ENCODE assay signal across 23 cellular contexts in genomic region chr10:73517166-73517888, GRCh38. TPM values are rescaled to one million over a fixed set of nuclear protein-coding genes. Genes with fewer than 3 reads are reported as not detected.
DNase-seq lines count a peak whose midpoint lies in the region; ATAC-seq, FAIRE-seq and TF ChIP-seq lines count a peak whose summit lies in the region.
"Had no signal": no experiment of that assay in that cellular context is flagged by ENCODE, and none has a peak within 500 bp of the region (broad histone marks: within the 10 kb centered on the region; RNA-seq: fewer than 3 reads in every experiment).

No MANE protein-coding gene starts in this region.

- TF ChIP-seq POLR2A in HepG2 (IDR thresholded peaks at IDR 0.05; ENCODE audit: insufficient read depth in 1 of 2, low read depth in 2 of 2, low read length in 2 of 2) (no peak), right lobe of liver (IDR thresholded peaks at IDR 0.05) (no peak), K562 (conservative IDR thresholded peaks at IDR 0.05) (no peak)

- TF ChIP-seq RAD21 in HepG2 (CRISPR knock-in tag; IDR thresholded peaks at IDR 0.05) = no peak
- peak; percentile 12 to 13; a peak in 1 of 4 replicates for TF ChIP-seq RAD21 in K562 (CRISPR knock-in tag; conservative IDR thresholded peaks at IDR 0.05 in 1 of 2, IDR thresholded peaks at IDR 0.05 in 1 of 2)

- TF ChIP-seq EP300 in HepG2 (IDR thresholded peaks at IDR 0.05; ENCODE audit: low read depth in 2 of 2, low read length in 2 of 2) (no peak), HepG2 (CRISPR knock-in tag; IDR thresholded peaks at IDR 0.05; ENCODE audit: borderline replicate concordance) (no peak), K562 (IDR thresholded peaks at IDR 0.05; ENCODE audit: low read length) (peak; percentile 72; the same call in 1 of the 2 replicates)

- H3K9ac ChIP-seq in HepG2 (ENCODE audit: insufficient read depth, low read depth, low read length) = no peak overlapping the region
- peak overlapping the region; percentile 8; a peak in 3 of 4 replicates for H3K9ac ChIP-seq in K562 (ENCODE audit: insufficient read depth in 1 of 2, low read depth in 2 of 2, low read length in 2 of 2)

- DNase-seq in HepG2 (ENCODE audit: low spot score) (no peak), right lobe of liver (no peak), K562 (ENCODE audit: extremely low read depth in 1 of 4, low spot score in 3 of 4) (peak; percentile 77 to 83 (median 80)), left lung (no peak), NCI-H446 treated with DMSO at 0.1 percent for 48 hours (lab: John Stamatoyannopoulos, UW) (no peak), HuH-7 (ENCODE audit: low spot score) (no peak), DMS 273 treated with DMSO at 0.1 percent for 48 hours (lab: John Stamatoyannopoulos, UW) (no peak)
- DNase-seq: activated CD4-positive, CD25-positive, alpha-beta regulatory T cell treated with anti-CD3 and anti-CD28 coated beads, Interleukin-2, amount 50 U/mL, for 72 hours; activated naive CD4-positive, alpha-beta T cell treated with Interleukin-2 at 50 U/mL for 16 hours; CD8-positive, alpha-beta memory T cell; Karpas-422; left ventricle myocardium inferior; natural killer cell; NCI-H1436 treated with DMSO at 0.1 percent for 48 hours; Right ventricle myocardium superior; stimulated activated naive CD8-positive, alpha-beta T cell treated with anti-CD3 and anti-CD28 coated beads, Interleukin-15, amount 100 ng/mL, for 72 hours; T-helper 2 cell had no signal

- no peaks in the 10 kb centered on the region for H3K9me1 ChIP-seq in K562 (ENCODE audit: control insufficient read depth, insufficient read depth, low read length)

- H4K20me1 ChIP-seq in HepG2 (ENCODE audit: insufficient read depth, low read length) (no peaks in the 10 kb centered on the region), K562 (replicated peaks; ENCODE audit: control insufficient read depth, insufficient read depth, low read length) (no peaks in the 10 kb centered on the region)

- H3K9me3 ChIP-seq in HepG2 (ENCODE audit: low read length) (no peaks in the 10 kb centered on the region), right lobe of liver (no peaks in the 10 kb centered on the region), K562 (replicated peaks; ENCODE audit: control insufficient read depth, insufficient read depth, low read depth, low read length) (no peaks in the 10 kb centered on the region), left lung (no peaks in the 10 kb centered on the region)
- H3K9me3 ChIP-seq: left ventricle myocardium inferior had no signal

- intact Hi-C loops in HepG2 (cut with micrococcal nuclease; ENCODE audit: unreplicated experiment) (no loop called here), right lobe of liver (cut with DNase I) (no loop called here), K562 (cut with micrococcal nuclease) (no loop called here), left lung (cut with DNase I) (no loop called here)

- H3K36me3 ChIP-seq in HepG2 (replicated peaks in 1 of 2; ENCODE audit: control insufficient read depth in 1 of 2, insufficient read depth in 2 of 2, low read length in 2 of 2) (peaks cover 21 to 38% of the 10 kb centered on the region in 2 experiments; a peak in 4 of 5 replicates), right lobe of liver (no peaks in the 10 kb centered on the region), K562 (ENCODE audit: control insufficient read depth, insufficient read depth, low read length) (peaks cover 17% of the 10 kb centered on the region; the same call in 2 of the 3 replicates), left lung (peaks cover 0 to 73% of the 10 kb centered on the region in 2 donors)

- BruUV-seq in HepG2 (replicated peaks; lab: Mats Ljungman, UMichigan) = TSS peak; percentile 42
- BruUV-seq in K562 (replicated peaks; lab: Mats Ljungman, UMichigan) = TSS peak; percentile 26

- H3K27ac ChIP-seq in HepG2 (ENCODE audit: extremely low read length, insufficient read depth, low read length) (no peak overlapping the region), right lobe of liver (no peak overlapping the region), K562 (ENCODE audit: extremely low read depth, low read depth, low read length) (peak overlapping the region; percentile 41; the same call in 2 of the 3 replicates), left lung (no peak overlapping the region)
- H3K27ac ChIP-seq: HL-60, left ventricle myocardium inferior had no signal

- WGBS in HepG2 (ENCODE audit: low lambda C conversion rate) = 88% methylated on average over 4 of the region's 4 CpGs
- WGBS in right lobe of liver (ENCODE audit: insufficient coverage, low coverage, low lambda C conversion rate, missing lambda C conversion rate) = 100% methylated on average over 2 of the region's 4 CpGs
- 4% methylated on average over 4 of the region's 4 CpGs for WGBS in K562 (ENCODE audit: insufficient coverage, low coverage, missing lambda C conversion rate)

- H3K4me2 ChIP-seq in HepG2 (ENCODE audit: low read depth, low read length) = no peak overlapping the region
- peak overlapping the region; percentile 50 for H3K4me2 ChIP-seq in K562 (ENCODE audit: insufficient read depth, low read length)
- H3K4me2 ChIP-seq: GM23338 had no signal

- H3K4me1 ChIP-seq in HepG2 (ENCODE audit: insufficient read depth, low read length) (no peaks in the 10 kb centered on the region), right lobe of liver (no peaks in the 10 kb centered on the region), K562 (replicated peaks in 1 of 2; ENCODE audit: control insufficient read depth in 2 of 2, insufficient read depth in 2 of 2, low read length in 2 of 2) (peaks cover 7 to 20% of the 10 kb centered on the region in 2 experiments), left lung (no peaks in the 10 kb centered on the region)
- H3K4me1 ChIP-seq: left ventricle myocardium inferior had no signal

- H3K27me3 ChIP-seq in HepG2 (ENCODE audit: control insufficient read depth in 1 of 2, insufficient read depth in 2 of 2, low read length in 2 of 2) (no peaks in the 10 kb centered on the region), right lobe of liver (no peaks in the 10 kb centered on the region), K562 (ENCODE audit: control insufficient read depth in 2 of 2, insufficient read depth in 2 of 2, low read length in 2 of 2) (no peaks in the 10 kb centered on the region), left lung (no peaks in the 10 kb centered on the region)

- POLR2A ChIA-PET in HepG2 (lab: Yijun Ruan, JAX) (interaction anchor here (1.1 kb wide), 1 partner anchor 22 kb away, joined by 3 read pairs; no protein-coding TSS in a partner anchor), K562 (lab: Yijun Ruan, JAX) (interaction anchor here (0.7 to 1.4 kb wide), 8 partner anchors 8 to 224 kb away, joined by 3 to 6 read pairs (median 3); no protein-coding TSS in a partner anchor)

- no peak overlapping the region for H3K4me3 ChIP-seq in HepG2 (replicated peaks in 1 of 3; ENCODE audit: insufficient read depth in 1 of 3, low read depth in 2 of 3, low read length in 3 of 3)
- H3K4me3 ChIP-seq in right lobe of liver = no peak overlapping the region
- H3K4me3 ChIP-seq in K562 = no peak overlapping the region
- H3K4me3 ChIP-seq in left lung = no peak overlapping the region
- H3K4me3 ChIP-seq: GM23338, left ventricle myocardium inferior had no signal

- FAIRE-seq in HepG2 (lab: Jason Lieb, UNC) (no peak), K562 (lab: Jason Lieb, UNC) (peak; percentile 77)
- FAIRE-seq: G401.6, GM12891, urothelium cell line had no signal

- H2AFZ ChIP-seq in HepG2 (ENCODE audit: low read length) (no peak overlapping the region), K562 (ENCODE audit: low read depth, low read length) (peak overlapping the region; percentile 61)
- H2AFZ ChIP-seq: GM23338 had no signal

- CTCF ChIA-PET in HepG2 (lab: Yijun Ruan, JAX; ENCODE audit: low intra/inter-chr PET ratio, low total read pairs) (no interaction called here), K562 (lab: Yijun Ruan, JAX; ENCODE audit: low intra/inter-chr PET ratio) (no interaction called here)

- no peaks in the 10 kb centered on the region for H3K79me2 ChIP-seq in HepG2 (ENCODE audit: insufficient read depth, low read length)
- no peaks in the 10 kb centered on the region for H3K79me2 ChIP-seq in K562 (ENCODE audit: control insufficient read depth, insufficient read depth, low read length)

- no peak for ATAC-seq in HepG2
- no peak for ATAC-seq in right lobe of liver
- ATAC-seq in K562 = peak; percentile 92
- ATAC-seq in left lung = peak; percentile 73
- no peak for ATAC-seq in GM18873 (IDR thresholded peaks at IDR 0.05; ENCODE audit: low FRiP score, unreplicated experiment)
- ATAC-seq: GM23338; natural killer cell; stimulated activated naive CD8-positive, alpha-beta T cell treated with anti-CD3 and anti-CD28 coated beads, Interleukin-15, amount 100 ng/mL, for 72 hours had no signal

- TF ChIP-seq CTCF in HepG2 (CRISPR knock-in tag; IDR thresholded peaks at IDR 0.05) = no peak
- TF ChIP-seq CTCF in right lobe of liver (IDR thresholded peaks at IDR 0.05) = no peak
- TF ChIP-seq CTCF in K562 (IDR thresholded peaks at IDR 0.05 in 2 of 3, conservative IDR thresholded peaks at IDR 0.05 in 1 of 3; ENCODE audit: insufficient read depth in 2 of 3, low read depth in 1 of 3, low read length in 3 of 3) = no peak
- TF ChIP-seq CTCF in left lung (IDR thresholded peaks at IDR 0.05) = no peak

- in situ Hi-C loops in HepG2 (cut with HindIII; ENCODE audit: extremely low pct_ligation_motif_present, low pct_unique_long_range_greater_than_20kb) (no loop called here), K562 (cut with MboI) (no loop called here)

RNA-seq across cellular contexts. Expression of gene PPP3CB, which starts 21.5 kb away (rescaled TPM):
- total RNA-seq in HepG2 (2016; rRNA removed; fragmentation: Illumina TruSeq; extraction: Trizol) (8.7 and 18.5 TPM in 2 replicates), right lobe of liver (10 to 100 TPM; 10.9 to 13.6 (median 13.5) TPM), K562 (2014; rRNA removed) (9.6 and 9.9 TPM in 2 replicates), K562 (2014; rRNA removed; fragmentation: Illumina TruSeq; extraction: Trizol) (19.0 and 20.1 TPM in 2 replicates), K562 (2015; rRNA removed; fragmentation: Illumina TruSeq; extraction: Trizol) (15.6 and 16.0 TPM in 2 replicates), K562 (2021) (25.6 and 26.8 TPM in 2 replicates), left lung (10 to 100 TPM; 32.3 to 39.7 TPM)
- total RNA-seq in HepG2 (2016; cell fraction: cytosol; rRNA removed; fragmentation: Illumina TruSeq; extraction: Trizol; ENCODE audit: low read depth) = 2.8 and 4.2 TPM in 2 replicates
- 9.5 and 16.0 TPM in 2 replicates for total RNA-seq in HepG2 (2016; cell fraction: insoluble cytoplasmic fraction; rRNA removed; fragmentation: Illumina TruSeq; extraction: Trizol)
- total RNA-seq in HepG2 (2016; cell fraction: membrane; rRNA removed; fragmentation: Illumina TruSeq; extraction: Trizol) = 10.4 and 12.8 TPM in 2 replicates
- 18.8 and 19.6 TPM in 2 replicates for total RNA-seq in HepG2 (2016; cell fraction: nucleus; rRNA removed; fragmentation: Illumina TruSeq; extraction: Trizol)
- polyA plus RNA-seq in HepG2 (2011; rRNA removed) (9.5 and 11.4 TPM in 2 replicates), K562 (2011; rRNA removed) (11.9 and 17.8 TPM in 2 replicates), K562 (2014; fragmentation: Illumina TruSeq; extraction: Trizol) (22.6 and 27.6 TPM in 2 replicates), K562 (2014; fragmentation: Nextera tagmentation; extraction: Ambion mirVana) (10 to 100 TPM; 10.8 to 13.7 TPM), K562 (2014; rRNA removed) (18.1 and 19.4 TPM in 2 replicates)
- 7.6 and 9.8 TPM in 2 replicates for polyA plus RNA-seq in HepG2 (2011; cell fraction: cytosol; rRNA removed)
- 9.0 and 13.7 TPM in 2 replicates for polyA plus RNA-seq in HepG2 (2011; cell fraction: nucleus; rRNA removed)
- polyA plus RNA-seq in HepG2 (2012) = 19.1 and 23.5 TPM in 2 replicates
- 5.6 and 6.9 TPM in 2 replicates for polyA plus RNA-seq in HepG2 (2016; cell fraction: cytosol; fragmentation: Illumina TruSeq; extraction: Trizol; ENCODE audit: low read depth)
- polyA plus RNA-seq in HepG2 (2016; cell fraction: insoluble cytoplasmic fraction; fragmentation: Illumina TruSeq; extraction: Trizol; ENCODE audit: low read depth) = 28.6 and 29.5 TPM in 2 replicates
- 15.8 and 17.1 TPM in 2 replicates for polyA plus RNA-seq in HepG2 (2016; cell fraction: membrane; fragmentation: Illumina TruSeq; extraction: Trizol; ENCODE audit: low read depth)
- polyA plus RNA-seq in HepG2 (2016; cell fraction: nucleus; fragmentation: Illumina TruSeq; extraction: Trizol; ENCODE audit: insufficient read depth, low read depth) = 34.8 TPM in 2 replicates
- polyA minus RNA-seq in HepG2 (2011; rRNA and poly(A)+ RNA removed; ENCODE audit: low replicate concordance) = 2.9 and 10.3 TPM in 2 replicates
- polyA minus RNA-seq in HepG2 (2011; cell fraction: cytosol; rRNA and poly(A)+ RNA removed) = 12.7 and 13.0 TPM in 2 replicates
- 28.2 and 31.2 TPM in 2 replicates for polyA minus RNA-seq in HepG2 (2011; cell fraction: nucleus; rRNA and poly(A)+ RNA removed)
- total RNA-seq in K562 (2011; cell fraction: chromatin; rRNA removed; ENCODE audit: low replicate concordance) = 22.8 and 74.5 TPM in 2 replicates
- total RNA-seq in K562 (2011; cell fraction: nucleolus; rRNA removed) = 9.8 and 11.8 TPM in 2 replicates
- total RNA-seq in K562 (2011; cell fraction: nucleoplasm; rRNA removed) = 41.5 and 73.1 TPM in 2 replicates
- 3.3 and 7.5 TPM in 2 replicates for polyA plus RNA-seq in K562 (2011; cell fraction: cytosol; rRNA removed)
- 15.8 and 21.7 TPM in 2 replicates for polyA plus RNA-seq in K562 (2011; cell fraction: nucleus; rRNA removed)
- polyA plus RNA-seq in K562 (2012) = 23.3 and 34.6 TPM in 2 replicates
- 16.5 and 19.1 TPM in 2 replicates for polyA minus RNA-seq in K562 (2011; rRNA and poly(A)+ RNA removed)
- 13.5 and 15.8 TPM in 2 replicates for polyA minus RNA-seq in K562 (2011; cell fraction: cytosol; rRNA and poly(A)+ RNA removed)
- 9.8 and 16.8 TPM in 2 replicates for polyA minus RNA-seq in K562 (2011; cell fraction: nucleus; rRNA and poly(A)+ RNA removed)

Comparison
In these comparisons a context has a peak if more than half of its experiments do, and no peak if none do; other contexts are left out.
1. ATAC-seq: peak in K562 (single experiment) and left lung (single experiment); none in HepG2 (single experiment), right lobe of liver (0 of 4) and GM18873 (single experiment).
2. DNase-seq: peak in K562 (4 of 4); none in HepG2 (single experiment), right lobe of liver (0 of 3), left lung (0 of 2), NCI-H446 treated with DMSO at 0.1 percent for 48 hours (single experiment), HuH-7 (single experiment) and DMS 273 treated with DMSO at 0.1 percent for 48 hours (single experiment).
3. Of the 241 proteins assayed by ChIP-seq in both HepG2 and K562: peak only in HepG2: none; only in K562: ATF4, ATF7, BCL6, CEBPB, CEBPG, DPF2 and 34 more; in both: none; in neither: 195; mixed calls (peak in some experiments, not most) for 6.